In the genomic region with DNA sequence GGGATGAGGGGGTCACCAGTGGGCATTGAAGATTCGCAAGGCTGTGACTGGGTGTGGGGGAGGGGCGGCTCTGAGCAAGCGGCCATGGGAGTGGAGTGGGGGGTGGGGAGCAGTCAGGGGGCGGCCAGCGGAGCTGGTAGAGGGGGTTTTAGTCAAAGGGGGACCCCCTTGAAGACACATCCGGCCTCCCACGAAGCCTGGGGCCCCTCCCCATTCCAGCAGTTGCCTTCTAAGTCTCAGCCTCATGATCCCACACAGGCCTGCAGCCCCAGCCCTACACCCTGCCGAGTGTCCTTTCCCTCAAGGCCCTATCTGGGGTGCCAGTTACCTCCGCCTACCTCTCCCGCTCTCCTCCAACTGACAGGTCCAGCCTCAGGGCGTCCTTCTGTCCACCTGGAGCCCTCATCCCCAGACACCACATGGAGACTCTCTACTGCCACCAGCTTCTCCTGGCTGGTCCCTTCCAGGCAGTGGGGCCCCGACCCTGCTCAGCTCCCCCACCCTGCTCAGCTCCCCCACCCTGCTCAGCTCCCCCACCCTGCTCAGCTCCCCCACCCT, we compare ENCODE assay signal across 22 cellular contexts.
A peak's percentile ranks its signal among the peaks of the same experiment; 100 is the strongest.
DNase-seq lines count a peak whose midpoint lies in the region; ATAC-seq and TF ChIP-seq lines count a peak whose summit lies in the region.
"Had no signal": no experiment of that assay in that cellular context is flagged by ENCODE, and none has a peak within 500 bp of the region (broad histone marks: within the 10 kb centered on the region; RNA-seq: fewer than 3 reads in every experiment).

No MANE protein-coding gene starts in this region.

- H4K8ac ChIP-seq in neuronal stem cell (ENCODE audit: low read depth, low read length): no peak overlapping the region

- H2AK5ac ChIP-seq in neuronal stem cell (ENCODE audit: low read depth, low read length): peak overlapping the region; percentile 78

- H3K9me2 ChIP-seq in GM23338 (ENCODE audit: insufficient read depth): no peaks in the 10 kb centered on the region

- H3K27ac Mint-ChIP-seq in GM23338 (peak overlapping the region; percentile 65; the same call in 1 of the 2 replicates), endodermal cell (no peak overlapping the region), progenitor cell of endocrine pancreas (no peak overlapping the region)
- H3K27ac Mint-ChIP-seq: CD8-positive, alpha-beta T cell; IgD-negative memory B cell had no signal

- peaks cover 4% of the 10 kb centered on the region; the same call in 1 of the 2 replicates for H3K4me1 ChIP-seq in GM23338 (ENCODE audit: insufficient read depth)
- no peaks in the 10 kb centered on the region for H3K4me1 ChIP-seq in endodermal cell (ENCODE audit: control insufficient read depth, insufficient read depth, low read length)
- H3K4me1 ChIP-seq in neuronal stem cell (ENCODE audit: control insufficient read depth in 2 of 2, insufficient read depth in 1 of 2, low read depth in 1 of 2, low read length in 2 of 2): peaks cover 0 to 7% of the 10 kb centered on the region in 2 donors
- H3K4me1 ChIP-seq: BLaER1 treated with 17β-estradiol and CSF1 and Interleukin-3, amounts not matched to agents 10 nM and 100 nM had no signal

- H2BK5ac ChIP-seq in neuronal stem cell (ENCODE audit: low read length): no peak overlapping the region

- DNase-seq in D341Med (ENCODE audit: low spot score): peak; percentile 17
- DNase-seq in GM23338 (ENCODE audit: low spot score): no peak
- peak; percentile 42 for DNase-seq in endodermal cell
- DNase-seq in neuronal stem cell (ENCODE audit: low spot score): no peak
- no peak for DNase-seq in pons (ENCODE audit: low spot score)
- no peak for DNase-seq in progenitor cell of endocrine pancreas (ENCODE audit: low spot score, unreplicated experiment)
- no peak for DNase-seq in iPS-NIHi11 (ENCODE audit: low spot score)
- DNase-seq: Calu3; CD8-positive, alpha-beta T cell; DMS53; EL; Kasumi-1; MM.1S; NCI-H1092; NCI-H146; NCI-H2029 treated with DMSO at 0.1 percent for 48 hours; NCI-H748 treated with DMSO at 0.1 percent for 48 hours; NK-92 treated with Interleukin-12 subunit alpha and Interleukin-12 subunit beta, amount 100 ng/mL, for 24 hours; Right ventricle myocardium superior had no signal

- no peak overlapping the region for H2BK12ac ChIP-seq in neuronal stem cell (ENCODE audit: low read length)

- H4K91ac ChIP-seq in neuronal stem cell (ENCODE audit: low read depth, low read length, poor library complexity): no peak overlapping the region

- H3K9me3 ChIP-seq in endodermal cell (ENCODE audit: control insufficient read depth, low read length) (peaks cover 3% of the 10 kb centered on the region), neuronal stem cell (replicated peaks in 1 of 2; ENCODE audit: control insufficient read depth in 2 of 2, insufficient read depth in 1 of 2, low read depth in 1 of 2, low read length in 2 of 2) (peaks cover under 1 to 9% of the 10 kb centered on the region in 2 donors)

- no peak overlapping the region for H2BK120ac ChIP-seq in neuronal stem cell (ENCODE audit: low read depth, low read length)

- 78 to 83% methylated on average over 5 to 12 of the region's 12 CpGs for WGBS in endodermal cell (ENCODE audit: insufficient coverage in 1 of 2, insufficient read length in 1 of 2), 2 experiments
- no CpG with 5 or more reads among the region's 12 CpGs for WGBS in neuronal stem cell (ENCODE audit: extremely low coverage in 2 of 2, insufficient read length in 2 of 2, insufficient replicate concordance in 1 of 2), 2 donors

- H3K9me3 Mint-ChIP-seq in GM23338: peaks cover 6% of the 10 kb centered on the region; the same call in 2 of the 3 replicates
- H3K9me3 Mint-ChIP-seq in endodermal cell: peaks cover 2% of the 10 kb centered on the region
- peaks cover 2% of the 10 kb centered on the region for H3K9me3 Mint-ChIP-seq in progenitor cell of endocrine pancreas (ENCODE audit: low read depth)

- no peak overlapping the region for H2BK15ac ChIP-seq in neuronal stem cell (ENCODE audit: low read length)

- H3F3A ChIP-seq in GM23338 (replicated peaks; ENCODE audit: low read depth): no peaks in the 10 kb centered on the region

- H2AFZ ChIP-seq in GM23338 (no peak overlapping the region), neuronal stem cell (ENCODE audit: low read length) (no peak overlapping the region)

- no peaks in the 10 kb centered on the region for H4K20me1 ChIP-seq in GM23338 (replicated peaks; ENCODE audit: insufficient read depth)
- H4K20me1 ChIP-seq: BLaER1 treated with 17β-estradiol and CSF1 and Interleukin-3, amounts not matched to agents 10 nM and 100 nM had no signal

- peaks cover 5% of the 10 kb centered on the region for H3K79me1 ChIP-seq in neuronal stem cell (ENCODE audit: low read depth, low read length)

- TF ChIP-seq CTCF in GM23338 (conservative IDR thresholded peaks at IDR 0.05; ENCODE audit: low read depth in 2 of 2) (no peak), endodermal cell (conservative IDR thresholded peaks at IDR 0.05) (no peak), progenitor cell of endocrine pancreas (IDR thresholded peaks at IDR 0.05; ENCODE audit: unreplicated experiment) (no peak)

- H3K4me3 ChIP-seq in GM23338 (no peak overlapping the region), endodermal cell (ENCODE audit: low read length) (no peak overlapping the region), neuronal stem cell (ENCODE audit: low read length in 2 of 2) (no peak overlapping the region)
- H3K4me3 ChIP-seq: BLaER1 treated with 17β-estradiol and CSF1 and Interleukin-3, amounts not matched to agents 10 nM and 100 nM had no signal

- no peak overlapping the region for H3K9ac ChIP-seq in endodermal cell (ENCODE audit: extremely low read depth, low read length, poor library complexity, severe bottlenecking)
- no peak overlapping the region for H3K9ac ChIP-seq in neuronal stem cell (ENCODE audit: low read depth, low read length, poor library complexity)
- H3K9ac ChIP-seq: BLaER1 treated with 17β-estradiol and CSF1 and Interleukin-3, amounts not matched to agents 10 nM and 100 nM had no signal

- H3K4me3 Mint-ChIP-seq in GM23338 (no peak overlapping the region), endodermal cell (no peak overlapping the region), progenitor cell of endocrine pancreas (ENCODE audit: low read depth) (no peak overlapping the region)
- H3K4me3 Mint-ChIP-seq: CD8-positive, alpha-beta T cell; IgD-negative memory B cell had no signal

- peak overlapping the region; percentile 76 for H3K18ac ChIP-seq in neuronal stem cell (ENCODE audit: low read length)

- H3K4me2 ChIP-seq in GM23338: no peak overlapping the region
- no peak overlapping the region for H3K4me2 ChIP-seq in neuronal stem cell (ENCODE audit: insufficient read depth, low read length, poor library complexity, severe bottlenecking)
- H3K4me2 ChIP-seq: BLaER1 treated with 17β-estradiol and CSF1 and Interleukin-3, amounts not matched to agents 10 nM and 100 nM had no signal

- H3K79me2 ChIP-seq in GM23338 (replicated peaks; ENCODE audit: insufficient read depth): no peaks in the 10 kb centered on the region

- H3K36me3 Mint-ChIP-seq in GM23338 (ENCODE audit: low read depth): peaks cover 2% of the 10 kb centered on the region; the same call in 1 of the 3 replicates
- H3K36me3 Mint-ChIP-seq in endodermal cell (ENCODE audit: low read depth): no peaks in the 10 kb centered on the region
- H3K36me3 Mint-ChIP-seq in progenitor cell of endocrine pancreas (ENCODE audit: insufficient read depth): no peaks in the 10 kb centered on the region

- no peaks in the 10 kb centered on the region for H3K36me3 ChIP-seq in GM23338 (ENCODE audit: insufficient read depth)
- H3K36me3 ChIP-seq in endodermal cell (ENCODE audit: control insufficient read depth, insufficient read depth, low read length): no peaks in the 10 kb centered on the region
- no peaks in the 10 kb centered on the region for H3K36me3 ChIP-seq in neuronal stem cell (replicated peaks in 1 of 2; ENCODE audit: control insufficient read depth in 2 of 2, insufficient read depth in 2 of 2, low read length in 2 of 2)
- H3K36me3 ChIP-seq: BLaER1 treated with 17β-estradiol and CSF1 and Interleukin-3, amounts not matched to agents 10 nM and 100 nM had no signal

- H3K27ac ChIP-seq in GM23338 (ENCODE audit: low read depth) (no peak overlapping the region), endodermal cell (ENCODE audit: low read depth, low read length) (no peak overlapping the region), neuronal stem cell (replicated peaks; ENCODE audit: low read length) (no peak overlapping the region)
- H3K27ac ChIP-seq: BLaER1 treated with 17β-estradiol and CSF1 and Interleukin-3, amounts not matched to agents 10 nM and 100 nM; HL-60 had no signal

- no peak for ATAC-seq in GM23338
- ATAC-seq: CD8-positive, alpha-beta T cell had no signal

- H3K14ac ChIP-seq in neuronal stem cell (ENCODE audit: low read length): no peak overlapping the region

- H3K4me1 Mint-ChIP-seq in GM23338 (peaks cover 14% of the 10 kb centered on the region), endodermal cell (peaks cover 1% of the 10 kb centered on the region), progenitor cell of endocrine pancreas (ENCODE audit: low read depth) (no peaks in the 10 kb centered on the region)
- H3K4me1 Mint-ChIP-seq: IgD-negative memory B cell had no signal

- H3K27me3 ChIP-seq in GM23338 (ENCODE audit: insufficient read depth) (no peaks in the 10 kb centered on the region), endodermal cell (ENCODE audit: control insufficient read depth, insufficient read depth, low read length, poor library complexity, severe bottlenecking) (no peaks in the 10 kb centered on the region), neuronal stem cell (ENCODE audit: control insufficient read depth in 3 of 3, insufficient read depth in 3 of 3, low read depth in 1 of 3, low read length in 3 of 3) (peaks cover 0 to 3% (median 0%) of the 10 kb centered on the region in 3 experiments)
- H3K27me3 ChIP-seq: BLaER1 treated with 17β-estradiol and CSF1 and Interleukin-3, amounts not matched to agents 10 nM and 100 nM had no signal

- peaks cover 7% of the 10 kb centered on the region for H3K27me3 Mint-ChIP-seq in GM23338 (ENCODE audit: insufficient read depth, low read depth, poor library complexity)
- H3K27me3 Mint-ChIP-seq in endodermal cell (ENCODE audit: insufficient read depth): peaks cover 4% of the 10 kb centered on the region
- peaks cover 7% of the 10 kb centered on the region for H3K27me3 Mint-ChIP-seq in progenitor cell of endocrine pancreas

- peak overlapping the region; percentile 62 for H3K23ac ChIP-seq in neuronal stem cell (ENCODE audit: low read depth, low read length, poor library complexity)

- no peak overlapping the region for H3K4ac ChIP-seq in neuronal stem cell (ENCODE audit: low read length)

Comparison
In these comparisons a context has a peak if more than half of its experiments do, and no peak if none do; other contexts are left out.
1. DNase-seq: peak in D341Med (single experiment) and endodermal cell (single experiment); none in GM23338 (single experiment), neuronal stem cell (single experiment), pons (single experiment), progenitor cell of endocrine pancreas (single experiment) and iPS-NIHi11 (single experiment).